Comparison of ENCODE assay signal across 1 cellular context in the genomic region with DNA sequence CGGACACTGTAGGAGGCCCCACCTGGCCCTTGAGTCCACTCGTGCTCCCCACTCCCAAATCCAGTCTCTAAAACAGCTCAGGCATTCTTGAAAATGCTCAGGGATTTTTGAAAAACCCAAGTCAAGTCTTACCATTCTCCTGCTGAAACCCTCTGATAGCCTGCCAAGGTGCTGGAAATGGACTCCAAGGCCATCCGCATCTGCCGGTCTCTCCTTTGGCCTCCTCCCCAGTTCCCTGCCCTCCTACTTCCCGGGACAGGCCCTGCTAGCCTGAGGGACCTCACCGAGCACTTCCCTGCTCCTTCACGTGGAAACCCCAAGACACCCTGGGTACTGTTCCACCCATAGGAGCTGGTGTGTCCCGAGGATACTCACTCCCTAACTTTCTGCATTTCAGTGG.
TF ChIP-seq lines count a peak whose summit lies in the region.

No MANE protein-coding gene starts in this region.

TF ChIP-seq in GM12878, 131 proteins besides CTCF, POLR2A, EP300 and RAD21:
- TF ChIP-seq IKZF2 (IDR thresholded peaks at IDR 0.05) (no peak), BACH1 (IDR thresholded peaks at IDR 0.05; ENCODE audit: borderline replicate concordance) (no peak), CEBPZ (IDR thresholded peaks at IDR 0.05; ENCODE audit: low read depth, low read length) (no peak), JUNB (IDR thresholded peaks at IDR 0.05) (no peak), RELA (IDR thresholded peaks at IDR 0.05; ENCODE audit: borderline replicate concordance, partially characterized antibody) (no peak), SP1 (IDR thresholded peaks at IDR 0.05; ENCODE audit: low read depth, low read length) (no peak), MTA3 (IDR thresholded peaks at IDR 0.05; ENCODE audit: borderline replicate concordance, low read length) (no peak), ATF7 (IDR thresholded peaks at IDR 0.05; ENCODE audit: low read depth) (no peak), KDM1A (IDR thresholded peaks at IDR 0.05; ENCODE audit: borderline replicate concordance) (no peak), USF1 (IDR thresholded peaks at IDR 0.05; ENCODE audit: borderline replicate concordance, extremely low read length, insufficient read depth, low read depth, low read length) (no peak), SUPT20H (IDR thresholded peaks at IDR 0.05; ENCODE audit: borderline replicate concordance, control insufficient read depth, low read depth, low read length) (no peak), WRNIP1 (IDR thresholded peaks at IDR 0.05; ENCODE audit: borderline replicate concordance, low read depth, low read length) (no peak), BHLHE40 (IDR thresholded peaks at IDR 0.05; ENCODE audit: borderline replicate concordance in 1 of 2, low read depth in 2 of 2, low read length in 1 of 2) (no peak), ZBTB33 (IDR thresholded peaks at IDR 0.05) (no peak), POLR2AphosphoS5 (IDR thresholded peaks at IDR 0.05; ENCODE audit: low read length) (no peak), NR2C2 (IDR thresholded peaks at IDR 0.05; ENCODE audit: borderline replicate concordance, control insufficient read depth, insufficient read length, low read depth) (no peak)
- TF ChIP-seq, protein P1, sequence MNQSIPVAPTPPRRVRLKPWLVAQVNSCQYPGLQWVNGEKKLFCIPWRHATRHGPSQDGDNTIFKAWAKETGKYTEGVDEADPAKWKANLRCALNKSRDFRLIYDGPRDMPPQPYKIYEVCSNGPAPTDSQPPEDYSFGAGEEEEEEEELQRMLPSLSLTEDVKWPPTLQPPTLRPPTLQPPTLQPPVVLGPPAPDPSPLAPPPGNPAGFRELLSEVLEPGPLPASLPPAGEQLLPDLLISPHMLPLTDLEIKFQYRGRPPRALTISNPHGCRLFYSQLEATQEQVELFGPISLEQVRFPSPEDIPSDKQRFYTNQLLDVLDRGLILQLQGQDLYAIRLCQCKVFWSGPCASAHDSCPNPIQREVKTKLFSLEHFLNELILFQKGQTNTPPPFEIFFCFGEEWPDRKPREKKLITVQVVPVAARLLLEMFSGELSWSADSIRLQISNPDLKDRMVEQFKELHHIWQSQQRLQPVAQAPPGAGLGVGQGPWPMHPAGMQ (IDR thresholded peaks at IDR 0.05; ENCODE audit: borderline replicate concordance), result no peak
TF ChIP-seq in GM12878: peak in this region for 0.
